In the genomic region with DNA sequence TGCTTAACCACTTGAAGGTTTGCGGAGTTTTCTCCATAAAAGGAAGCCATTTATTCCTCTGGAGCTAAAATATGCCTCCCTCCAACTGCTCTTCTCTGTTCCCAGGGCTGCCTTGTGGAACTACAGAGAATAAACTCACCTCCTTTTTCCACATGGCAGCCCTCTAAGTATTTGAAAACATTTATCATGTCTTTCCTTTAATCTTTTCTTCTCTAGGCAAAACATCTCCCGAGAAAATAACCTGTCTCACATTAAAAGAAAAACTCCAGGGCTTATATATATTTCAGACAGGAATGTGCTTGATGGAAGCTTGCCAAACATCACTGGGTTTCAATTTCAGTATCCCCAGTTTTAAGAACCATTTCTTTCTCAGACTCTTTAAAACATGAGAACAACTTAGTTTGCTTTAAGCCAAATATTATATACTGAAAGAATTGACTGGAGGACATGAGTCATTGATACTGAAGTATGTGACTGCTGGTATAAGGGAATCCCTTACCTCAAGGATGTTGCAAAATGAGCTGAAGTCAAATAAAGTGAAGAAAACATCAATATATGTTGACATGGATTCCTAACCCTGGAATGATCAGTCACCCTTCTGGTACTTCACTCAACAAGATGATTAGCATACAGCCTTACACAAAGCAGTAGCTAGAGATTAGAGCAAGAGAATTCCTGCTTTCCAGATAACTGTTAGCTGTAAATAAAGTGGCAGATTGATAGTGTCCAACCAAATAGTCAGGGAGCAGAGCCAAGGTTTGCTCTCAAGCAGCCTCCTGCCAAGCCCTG, we compare ENCODE assay signal across 2 cellular contexts.
TF ChIP-seq lines count a peak whose summit lies in the region.

No MANE protein-coding gene starts in this region.

TF ChIP-seq in A549, 52 proteins besides CTCF, POLR2A, EP300 and RAD21:
- no peak for TF ChIP-seq RNF2 (IDR thresholded peaks at IDR 0.05; ENCODE audit: borderline replicate concordance, low read depth)
- peak in 1 of 2 experiments; percentile 35; a peak in 1 of 4 replicates for TF ChIP-seq CEBPB (IDR thresholded peaks at IDR 0.05)
- no peak for TF ChIP-seq ZNF302 (CRISPR knock-in tag; IDR thresholded peaks at IDR 0.05)
- no peak for TF ChIP-seq FOSL2 (IDR thresholded peaks at IDR 0.05)
- peak; percentile 57 for TF ChIP-seq FOSL2 (CRISPR knock-in tag; IDR thresholded peaks at IDR 0.05)

TF ChIP-seq in HepG2, 621 proteins besides CTCF, POLR2A, EP300 and RAD21:
- 0 out of 2 replicates have a peak, but pooled peaks have one; percentile 31 for TF ChIP-seq CEBPB (IDR thresholded peaks at IDR 0.05; ENCODE audit: borderline replicate concordance, low read depth, low read length)
- TF ChIP-seq, protein P1, sequence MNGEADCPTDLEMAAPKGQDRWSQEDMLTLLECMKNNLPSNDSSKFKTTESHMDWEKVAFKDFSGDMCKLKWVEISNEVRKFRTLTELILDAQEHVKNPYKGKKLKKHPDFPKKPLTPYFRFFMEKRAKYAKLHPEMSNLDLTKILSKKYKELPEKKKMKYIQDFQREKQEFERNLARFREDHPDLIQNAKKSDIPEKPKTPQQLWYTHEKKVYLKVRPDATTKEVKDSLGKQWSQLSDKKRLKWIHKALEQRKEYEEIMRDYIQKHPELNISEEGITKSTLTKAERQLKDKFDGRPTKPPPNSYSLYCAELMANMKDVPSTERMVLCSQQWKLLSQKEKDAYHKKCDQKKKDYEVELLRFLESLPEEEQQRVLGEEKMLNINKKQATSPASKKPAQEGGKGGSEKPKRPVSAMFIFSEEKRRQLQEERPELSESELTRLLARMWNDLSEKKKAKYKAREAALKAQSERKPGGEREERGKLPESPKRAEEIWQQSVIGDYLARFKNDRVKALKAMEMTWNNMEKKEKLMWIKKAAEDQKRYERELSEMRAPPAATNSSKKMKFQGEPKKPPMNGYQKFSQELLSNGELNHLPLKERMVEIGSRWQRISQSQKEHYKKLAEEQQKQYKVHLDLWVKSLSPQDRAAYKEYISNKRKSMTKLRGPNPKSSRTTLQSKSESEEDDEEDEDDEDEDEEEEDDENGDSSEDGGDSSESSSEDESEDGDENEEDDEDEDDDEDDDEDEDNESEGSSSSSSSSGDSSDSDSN (CRISPR knock-in tag; IDR thresholded peaks at IDR 0.05): no peak
TF ChIP-seq in HepG2: peak in this region for 1.
